ENCODE assay signal across 19 cellular contexts in genomic region chr6:47094351-47094925, GRCh38. TPM values are rescaled to one million over a fixed set of nuclear protein-coding genes. Genes with fewer than 3 reads are reported as not detected.
DNase-seq lines count a peak whose midpoint lies in the region; ATAC-seq, FAIRE-seq and TF ChIP-seq lines count a peak whose summit lies in the region.
"Had no signal": no experiment of that assay in that cellular context is flagged by ENCODE, and none has a peak within 500 bp of the region (broad histone marks: within the 10 kb centered on the region; RNA-seq: fewer than 3 reads in every experiment).

No MANE protein-coding gene starts in this region.

- H3K36me3 Mint-ChIP-seq in GM23338 (ENCODE audit: low read depth): no peaks in the 10 kb centered on the region
- H3K36me3 Mint-ChIP-seq: activated naive CD8-positive, alpha-beta T cell treated with anti-CD3 and anti-CD28 coated beads, Interleukin-2, amount 10 ng/mL, durations not matched to agents 7 days and 5 days; memory B cell; stimulated activated memory B cell treated with anti-CD40 and anti-IgM and Interleukin-4, amounts not matched to agents 10 μg/mL and 1 μg/mL and 100 μg/mL, for 72 hours had no signal

- 0 out of 2 replicates have a peak, but pooled peaks cover 6% of the 10 kb centered on the region for H3K9me2 ChIP-seq in GM23338 (ENCODE audit: insufficient read depth)

- H3K4me1 Mint-ChIP-seq in GM23338: peaks cover 5% of the 10 kb centered on the region; the same call in 2 of the 3 replicates
- H3K4me1 Mint-ChIP-seq: activated B cell treated with CpG ODN at 0.5 μM for 24 hours, memory B cell had no signal

- H3K4me1 ChIP-seq in GM23338 (ENCODE audit: insufficient read depth) (no peaks in the 10 kb centered on the region; the same call in 1 of the 2 replicates), SJCRH30 (peaks cover 7% of the 10 kb centered on the region; the same call in 1 of the 2 replicates), pancreas (no peaks in the 10 kb centered on the region)

- H3K4me3 ChIP-seq in GM23338 (no peak overlapping the region), SJCRH30 (no peak overlapping the region), pancreas (no peak overlapping the region), H7 (ENCODE audit: insufficient read depth, low read depth, low read length) (no peak overlapping the region)
- H3K4me3 ChIP-seq: dorsolateral prefrontal cortex had no signal

- intact Hi-C loops in pancreas (cut with DNase I): loop anchor here in 1 of 3 donors (10.0 kb wide), 1 partner anchor 220 kb away; no protein-coding TSS in a partner anchor

- DNase-seq in GM23338 (ENCODE audit: low spot score): peak; percentile 32
- DNase-seq in SJCRH30: peak; percentile 23 to 44
- peak in 4 of 6 donors; percentile 29 to 49 (median 38) for DNase-seq in pancreas
- no peak for DNase-seq in substantia nigra (lab: John Stamatoyannopoulos, UW)
- no peak for DNase-seq in H7
- DNase-seq in NCI-H128 (lab: John Stamatoyannopoulos, UW; ENCODE audit: unreplicated experiment): no peak
- no peak for DNase-seq in hepatic stellate cell (ENCODE audit: low spot score)
- DNase-seq: activated B cell treated with CpG ODN at 0.5 μM for 24 hours; activated CD8-positive, alpha-beta memory T cell treated with anti-CD3 and anti-CD28 coated beads, Interleukin-2, amount 50 U/mL, for 48 hours; activated naive CD8-positive, alpha-beta T cell treated with anti-CD3 and anti-CD28 coated beads, Interleukin-2, amount 10 ng/mL, durations not matched to agents 7 days and 5 days; AML-193; dorsolateral prefrontal cortex; GDM1; NCI-H446 treated with DMSO at 0.1 percent for 48 hours; SHP77 treated with DMSO at 0.1 percent for 48 hours had no signal

- ATAC-seq in GM23338 (peak; percentile 47), esophagus mucosa (peak; percentile 70), pancreas (peak; percentile 51 to 81 (median 64))
- ATAC-seq: stimulated activated memory B cell treated with anti-CD40 and anti-IgM and Interleukin-4, amounts not matched to agents 10 μg/mL and 1 μg/mL and 100 μg/mL, for 72 hours had no signal

- H3K36me3 ChIP-seq in GM23338 (ENCODE audit: insufficient read depth) (no peaks in the 10 kb centered on the region), SJCRH30 (no peaks in the 10 kb centered on the region), pancreas (no peaks in the 10 kb centered on the region), H7 (replicated peaks; ENCODE audit: control insufficient read depth, insufficient read depth, low read length) (no peaks in the 10 kb centered on the region)

- 34 to 38% methylated on average over 3 of the region's 3 CpGs for whole genome bisulfite sequencing in pancreas, 2 donors

- H3K9me3 ChIP-seq in SJCRH30 (replicated peaks) (no peaks in the 10 kb centered on the region), pancreas (no peaks in the 10 kb centered on the region)

- H3K27ac ChIP-seq in GM23338 (ENCODE audit: low read depth): no peak overlapping the region
- H3K27ac ChIP-seq in SJCRH30: no peak overlapping the region
- H3K27ac ChIP-seq in pancreas: peak overlapping the region in 2 of 4 donors; percentile 31 to 58
- no peak overlapping the region for H3K27ac ChIP-seq in substantia nigra (ENCODE audit: low read depth, low read length, poor library complexity, severe bottlenecking)
- H3K27ac ChIP-seq: dorsolateral prefrontal cortex, parathyroid adenoma had no signal

- TF ChIP-seq CTCF in GM23338 (conservative IDR thresholded peaks at IDR 0.05; ENCODE audit: low read depth in 2 of 2): peak in 1 of 2 experiments; percentile 37; a peak in 3 of 4 replicates
- no peak for TF ChIP-seq CTCF in pancreas (IDR thresholded peaks at IDR 0.05)

- no peaks in the 10 kb centered on the region for H3K79me2 ChIP-seq in GM23338 (replicated peaks; ENCODE audit: insufficient read depth)
- H3K79me2 ChIP-seq: parathyroid adenoma had no signal

- H2AFZ ChIP-seq in GM23338: peak overlapping the region; percentile 45; the same call in 1 of the 2 replicates
- H2AFZ ChIP-seq: parathyroid adenoma had no signal

- no peak for FAIRE-seq in pancreas (lab: Jason Lieb, UNC)

- peaks cover 7% of the 10 kb centered on the region for H3K27me3 Mint-ChIP-seq in GM23338 (ENCODE audit: insufficient read depth, low read depth, poor library complexity)
- H3K27me3 Mint-ChIP-seq: activated B cell treated with CpG ODN at 0.5 μM for 24 hours had no signal

- H4K20me1 ChIP-seq in GM23338 (replicated peaks; ENCODE audit: insufficient read depth): no peaks in the 10 kb centered on the region

- peak overlapping the region; percentile 35; the same call in 1 of the 2 replicates for H3K27ac Mint-ChIP-seq in GM23338
- H3K27ac Mint-ChIP-seq: activated B cell treated with CpG ODN at 0.5 μM for 24 hours; activated naive CD8-positive, alpha-beta T cell treated with anti-CD3 and anti-CD28 coated beads, Interleukin-2, amount 10 ng/mL, durations not matched to agents 7 days and 5 days; memory B cell; stimulated activated memory B cell treated with anti-CD40 and anti-IgM and Interleukin-4, amounts not matched to agents 10 μg/mL and 1 μg/mL and 100 μg/mL, for 72 hours had no signal

- H3K4me3 Mint-ChIP-seq in GM23338: no peak overlapping the region
- H3K4me3 Mint-ChIP-seq: activated B cell treated with CpG ODN at 0.5 μM for 24 hours; activated naive CD8-positive, alpha-beta T cell treated with anti-CD3 and anti-CD28 coated beads, Interleukin-2, amount 10 ng/mL, durations not matched to agents 7 days and 5 days; memory B cell; stimulated activated memory B cell treated with anti-CD40 and anti-IgM and Interleukin-4, amounts not matched to agents 10 μg/mL and 1 μg/mL and 100 μg/mL, for 72 hours had no signal

- H3K4me2 ChIP-seq in GM23338: no peak overlapping the region

- no peaks in the 10 kb centered on the region for H3K9me3 Mint-ChIP-seq in GM23338
- H3K9me3 Mint-ChIP-seq: activated B cell treated with CpG ODN at 0.5 μM for 24 hours; activated naive CD8-positive, alpha-beta T cell treated with anti-CD3 and anti-CD28 coated beads, Interleukin-2, amount 10 ng/mL, durations not matched to agents 7 days and 5 days; memory B cell; stimulated activated memory B cell treated with anti-CD40 and anti-IgM and Interleukin-4, amounts not matched to agents 10 μg/mL and 1 μg/mL and 100 μg/mL, for 72 hours had no signal

- H3K27me3 ChIP-seq in GM23338 (ENCODE audit: insufficient read depth): no peaks in the 10 kb centered on the region
- H3K27me3 ChIP-seq in SJCRH30: no peaks in the 10 kb centered on the region
- H3K27me3 ChIP-seq in pancreas: no peaks in the 10 kb centered on the region
- H3K27me3 ChIP-seq in H7 (ENCODE audit: control insufficient read depth, insufficient read depth, low read length): no peaks in the 10 kb centered on the region
- H3K27me3 ChIP-seq: dorsolateral prefrontal cortex had no signal

- no peaks in the 10 kb centered on the region for H3F3A ChIP-seq in GM23338 (replicated peaks; ENCODE audit: low read depth)

TF ChIP-seq in GM23338, 12 proteins besides CTCF, POLR2A, EP300 and RAD21 (continues in another document):
- no peak for TF ChIP-seq NANOG (IDR thresholded peaks at IDR 0.05; ENCODE audit: borderline replicate concordance)

RNA-seq across cellular contexts. Expression of gene ADGRF1, which starts 52.3 kb away (rescaled TPM):
- total RNA-seq in GM23338 (2014; rRNA removed; shearing (Covaris generic)): not detected in 2 replicates
- polyA plus RNA-seq in GM23338 (2016; fragmentation: Nextera tagmentation; extraction: Ambion mirVana): not detected in 2 replicates
- total RNA-seq in SJCRH30 (2014; rRNA removed; shearing (Covaris generic)): not detected in 2 replicates
- 32.8 TPM for total RNA-seq in esophagus mucosa
- total RNA-seq in pancreas: 1 to 10 TPM in 2 of 6 donors, under 1 TPM in 4; 0.23 to 1.7 (median 0.48) TPM
- polyA plus RNA-seq in pancreas: under 1 TPM; 0.08 to 0.56 TPM
- total RNA-seq in H7 (2014; rRNA removed; shearing (Covaris generic)): not detected in 2 replicates
- total RNA-seq: activated B cell treated with CpG ODN at 0.5 μM for 24 hours; activated naive CD8-positive, alpha-beta T cell treated with anti-CD3 and anti-CD28 coated beads, Interleukin-2, amount 10 ng/mL, durations not matched to agents 7 days and 5 days; dorsolateral prefrontal cortex had no signal

Comparison
In these comparisons a context has a peak if more than half of its experiments do, and no peak if none do; other contexts are left out.
1. DNase-seq: peak in GM23338 (single experiment), SJCRH30 (2 of 2) and pancreas (4 of 6); none in substantia nigra (0 of 49), H7 (single experiment), NCI-H128 (single experiment) and hepatic stellate cell (single experiment).
2. RNA of gene ADGRF1, which starts 52.3 kb away (total RNA-seq): 32.8 TPM in esophagus mucosa (single experiment); 0.23 to 1.7 TPM in pancreas, not detected in GM23338, not detected in SJCRH30 and not detected in H7; every median in the first group is over 10 times any median in the second.
3. Peak in every context shown above with its lines, with median percentiles within 50 percentile points of each other: ATAC-seq.